In the genomic region with DNA sequence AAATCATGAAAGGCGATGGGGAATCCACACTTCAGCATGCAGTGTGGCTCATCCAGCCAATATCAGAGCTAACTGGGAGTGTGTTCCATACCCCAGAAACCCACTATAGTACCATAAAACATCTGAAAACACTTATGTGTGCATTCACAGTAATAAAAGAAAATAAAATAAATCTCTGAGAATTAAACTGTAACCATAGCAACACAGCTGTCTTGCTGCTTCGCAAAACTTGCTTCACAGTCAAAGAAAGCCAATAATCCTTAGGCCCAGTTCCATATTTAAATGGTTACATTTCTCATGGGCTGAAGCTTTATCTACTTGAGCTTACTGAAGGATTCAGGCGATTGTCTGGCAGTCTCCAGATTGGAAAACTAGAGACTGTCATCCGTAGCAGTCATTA, we compare ENCODE assay signal across 30 cellular contexts. TPM values are rescaled to one million over a fixed set of nuclear protein-coding genes. Genes with fewer than 3 reads are reported as not detected.
"Had no signal": no experiment of that assay in that cellular context is flagged by ENCODE, and none has a peak within 500 bp of the region (broad histone marks: within the 10 kb centered on the region; RNA-seq: fewer than 3 reads in every experiment).

No MANE protein-coding gene starts in this region.

- H3K4me3 ChIP-seq: stomach, suprapubic skin, testis, thoracic aorta, thyroid gland, tibial artery, tibial nerve, transverse colon, upper lobe of left lung, upper lobe of right lung, uterus, vagina had no signal

- H3K36me3 ChIP-seq: stomach, suprapubic skin, thoracic aorta, thyroid gland, tibial artery, tibial nerve, transverse colon, upper lobe of left lung, upper lobe of right lung, uterus, vagina had no signal

- DNase-seq: stimulated activated CD4-positive, alpha-beta T cell treated with anti-CD3 and anti-CD28 coated beads, Interleukin-2, amount 100 ng/mL, for 48 hours; stimulated activated CD4-positive, alpha-beta T cell treated with anti-CD3 and anti-CD28 coated beads, Interleukin-4, amount 100 ng/mL, for 1 hour; stimulated activated CD4-positive, alpha-beta T cell treated with anti-CD3 and anti-CD28 coated beads, Interleukin-4, amount 100 ng/mL, for 24 hours; stimulated activated CD4-positive, alpha-beta T cell treated with anti-CD3 and anti-CD28 coated beads, Interleukin-4, amount 100 ng/mL, for 4 hours; stimulated activated CD8-positive, alpha-beta memory T cell treated with anti-CD3 and anti-CD28 coated beads, Interleukin-4, amount 100 ng/mL, for 48 hours; stimulated activated naive B cell treated with anti-CD40 and anti-IgM and Interleukin-4, amounts not matched to agents 10 μg/mL and 1 μg/mL and 100 μg/mL, for 72 hours; stimulated activated naive CD4-positive, alpha-beta T cell; stimulated activated naive CD4-positive, alpha-beta T cell treated with Interleukin-2 at 50 U/mL for 16 hours; stimulated activated naive CD8-positive, alpha-beta T cell treated with anti-CD3 and anti-CD28 coated beads, Interleukin-15, amount 100 ng/mL, for 72 hours; stimulated activated naive CD8-positive, alpha-beta T cell treated with anti-CD3 and anti-CD28 coated beads, Interleukin-15, Interleukin-2, amounts not matched to agents 100 U/mL and 50 U/mL, for 24 hours; stomach; substantia nigra; testis; thyroid gland; tibial artery; transverse colon; trophoblast cell; upper lobe of left lung; upper lobe of right lung; uterus had no signal

- ATAC-seq: stimulated activated effector memory CD8-positive, alpha-beta T cell treated with anti-CD3 and anti-CD28 coated beads, Interleukin-12 subunit alpha, Interleukin-12 subunit beta, amount 100 ng/mL, for 72 hours; stimulated activated memory B cell treated with anti-CD40 and anti-IgM and Interleukin-4, amounts not matched to agents 10 μg/mL and 1 μg/mL and 100 μg/mL, for 72 hours; stimulated activated naive B cell treated with anti-CD40 and anti-IgM and Interleukin-4, amounts not matched to agents 10 μg/mL and 1 μg/mL and 100 μg/mL, for 72 hours; stimulated activated naive CD8-positive, alpha-beta T cell treated with anti-CD3 and anti-CD28 coated beads, Interleukin-15, amount 100 ng/mL, for 72 hours; stimulated activated naive CD8-positive, alpha-beta T cell treated with anti-CD3 and anti-CD28 coated beads, Interleukin-15, Interleukin-2, amounts not matched to agents 100 U/mL and 50 U/mL, for 24 hours; upper lobe of right lung had no signal

- H3K9me3 ChIP-seq: stomach, suprapubic skin, testis, thoracic aorta, thyroid gland, tibial artery, tibial nerve, transverse colon, upper lobe of left lung, upper lobe of right lung, uterus, vagina had no signal

- H3K9me3 Mint-ChIP-seq: stimulated activated effector memory CD8-positive, alpha-beta T cell treated with anti-CD3 and anti-CD28 coated beads, Interleukin-12 subunit alpha, Interleukin-12 subunit beta, amount 100 ng/mL, for 72 hours; stimulated activated memory B cell treated with anti-CD40 and anti-IgM and Interleukin-4, amounts not matched to agents 10 μg/mL and 1 μg/mL and 100 μg/mL, for 72 hours; stimulated activated naive B cell treated with anti-CD40 and anti-IgM and Interleukin-4, amounts not matched to agents 10 μg/mL and 1 μg/mL and 100 μg/mL, for 72 hours; stimulated activated naive CD8-positive, alpha-beta T cell treated with anti-CD3 and anti-CD28 coated beads, Interleukin-15, amount 100 ng/mL, for 72 hours; stimulated activated naive CD8-positive, alpha-beta T cell treated with anti-CD3 and anti-CD28 coated beads, Interleukin-15, Interleukin-2, amounts not matched to agents 100 ng/mL and 50 ng/mL, for 24 hours; type B pancreatic cell had no signal

- H3K36me3 Mint-ChIP-seq: stimulated activated effector memory CD8-positive, alpha-beta T cell treated with anti-CD3 and anti-CD28 coated beads, Interleukin-12 subunit alpha, Interleukin-12 subunit beta, amount 100 ng/mL, for 72 hours; stimulated activated memory B cell treated with anti-CD40 and anti-IgM and Interleukin-4, amounts not matched to agents 10 μg/mL and 1 μg/mL and 100 μg/mL, for 72 hours; stimulated activated naive B cell treated with anti-CD40 and anti-IgM and Interleukin-4, amounts not matched to agents 10 μg/mL and 1 μg/mL and 100 μg/mL, for 72 hours; type B pancreatic cell had no signal

- H3K27ac ChIP-seq: stomach, suprapubic skin, testis, thoracic aorta, thyroid gland, tibial artery, tibial nerve, transverse colon, upper lobe of left lung, upper lobe of right lung, uterus, vagina had no signal

- H3K4me1 ChIP-seq: stomach, suprapubic skin, testis, thyroid gland, tibial artery, tibial nerve, transverse colon, upper lobe of left lung, upper lobe of right lung, uterus, vagina had no signal

- H3K27ac Mint-ChIP-seq: stimulated activated effector memory CD8-positive, alpha-beta T cell treated with anti-CD3 and anti-CD28 coated beads, Interleukin-12 subunit alpha, Interleukin-12 subunit beta, amount 100 ng/mL, for 72 hours; stimulated activated memory B cell treated with anti-CD40 and anti-IgM and Interleukin-4, amounts not matched to agents 10 μg/mL and 1 μg/mL and 100 μg/mL, for 72 hours; stimulated activated naive B cell treated with anti-CD40 and anti-IgM and Interleukin-4, amounts not matched to agents 10 μg/mL and 1 μg/mL and 100 μg/mL, for 72 hours; stimulated activated naive CD8-positive, alpha-beta T cell treated with anti-CD3 and anti-CD28 coated beads, Interleukin-15, Interleukin-2, amounts not matched to agents 100 ng/mL and 50 ng/mL, for 24 hours; type B pancreatic cell had no signal

- H3K27me3 ChIP-seq: testis, thyroid gland, tibial artery, upper lobe of left lung, upper lobe of right lung, uterus, vagina had no signal

- FAIRE-seq: urothelium cell line had no signal

RNA-seq across cellular contexts. Expression of a gene that starts 44.7 kb away (rescaled TPM):
- total RNA-seq: subcutaneous adipose tissue, suprapubic skin, thoracic aorta, thyroid gland, tibial nerve, upper lobe of left lung, upper lobe of right lung, vagina had no signal
